Comparison of ENCODE assay signal across 2 cellular contexts in genomic region chr2:11337909-11338308, GRCh38.
TF ChIP-seq lines count a peak whose summit lies in the region.

No MANE protein-coding gene starts in this region.

TF ChIP-seq in HEK293, 187 proteins besides CTCF, POLR2A, EP300 and RAD21:
- TF ChIP-seq ZNF121 (tag by site-specific recombination; IDR thresholded peaks at IDR 0.05) (peak; percentile 34; the same call in 1 of the 2 replicates), PRDM4 (tag by site-specific recombination; IDR thresholded peaks at IDR 0.05) (no peak), ZNF658 (tag by site-specific recombination; IDR thresholded peaks at IDR 0.05) (no peak), ZNF629 (tag by site-specific recombination; IDR thresholded peaks at IDR 0.05) (no peak)
- TF ChIP-seq, protein P1, sequence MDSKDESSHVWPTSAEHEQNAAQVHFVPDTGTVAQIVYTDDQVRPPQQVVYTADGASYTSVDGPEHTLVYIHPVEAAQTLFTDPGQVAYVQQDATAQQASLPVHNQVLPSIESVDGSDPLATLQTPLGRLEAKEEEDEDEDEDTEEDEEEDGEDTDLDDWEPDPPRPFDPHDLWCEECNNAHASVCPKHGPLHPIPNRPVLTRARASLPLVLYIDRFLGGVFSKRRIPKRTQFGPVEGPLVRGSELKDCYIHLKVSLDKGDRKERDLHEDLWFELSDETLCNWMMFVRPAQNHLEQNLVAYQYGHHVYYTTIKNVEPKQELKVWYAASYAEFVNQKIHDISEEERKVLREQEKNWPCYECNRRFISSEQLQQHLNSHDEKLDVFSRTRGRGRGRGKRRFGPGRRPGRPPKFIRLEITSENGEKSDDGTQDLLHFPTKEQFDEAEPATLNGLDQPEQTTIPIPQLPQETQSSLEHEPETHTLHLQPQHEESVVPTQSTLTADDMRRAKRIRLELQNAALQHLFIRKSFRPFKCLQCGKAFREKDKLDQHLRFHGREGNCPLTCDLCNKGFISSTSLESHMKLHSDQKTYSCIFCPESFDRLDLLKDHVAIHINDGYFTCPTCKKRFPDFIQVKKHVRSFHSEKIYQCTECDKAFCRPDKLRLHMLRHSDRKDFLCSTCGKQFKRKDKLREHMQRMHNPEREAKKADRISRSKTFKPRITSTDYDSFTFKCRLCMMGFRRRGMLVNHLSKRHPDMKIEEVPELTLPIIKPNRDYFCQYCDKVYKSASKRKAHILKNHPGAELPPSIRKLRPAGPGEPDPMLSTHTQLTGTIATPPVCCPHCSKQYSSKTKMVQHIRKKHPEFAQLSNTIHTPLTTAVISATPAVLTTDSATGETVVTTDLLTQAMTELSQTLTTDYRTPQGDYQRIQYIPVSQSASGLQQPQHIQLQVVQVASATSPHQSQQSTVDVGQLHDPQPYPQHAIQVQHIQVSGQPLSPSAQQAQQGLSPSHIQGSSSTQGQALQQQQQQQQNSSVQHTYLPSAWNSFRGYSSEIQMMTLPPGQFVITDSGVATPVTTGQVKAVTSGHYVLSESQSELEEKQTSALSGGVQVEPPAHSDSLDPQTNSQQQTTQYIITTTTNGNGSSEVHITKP (tag by site-specific recombination; IDR thresholded peaks at IDR 0.05) = no peak

TF ChIP-seq in H1, 55 proteins besides CTCF, POLR2A, EP300 and RAD21 (continued from another document):
- TF ChIP-seq CEBPB (IDR thresholded peaks at IDR 0.05; ENCODE audit: low read depth, low read length) (no peak), KDM1A (IDR thresholded peaks at IDR 0.05; ENCODE audit: borderline replicate concordance, low read length) (peak; percentile 11; the same call in 1 of the 2 replicates)
